ENCODE assay signal across 16 cellular contexts in genomic region chr2:218298314-218298875, GRCh38. TPM values are rescaled to one million over a fixed set of nuclear protein-coding genes. Genes with fewer than 3 reads are reported as not detected.
A peak's percentile ranks its signal among the peaks of the same experiment; 100 is the strongest.
DNase-seq lines count a peak whose midpoint lies in the region; ATAC-seq, FAIRE-seq and TF ChIP-seq lines count a peak whose summit lies in the region.
"Had no signal": no experiment of that assay in that cellular context is flagged by ENCODE, and none has a peak within 500 bp of the region (broad histone marks: within the 10 kb centered on the region; RNA-seq: fewer than 3 reads in every experiment).

No MANE protein-coding gene starts in this region.

- 0 out of 2 replicates have a peak overlapping the region, but pooled peaks have one; percentile 25 for H2AFZ ChIP-seq in PC-3 (ENCODE audit: low read length)
- H2AFZ ChIP-seq in endothelial cell of umbilical vein (ENCODE audit: low read depth, low read length) = peak overlapping the region; percentile 67

- no peak overlapping the region for H2BK120ac ChIP-seq in mesendoderm (ENCODE audit: low read depth, low read length)

- no peak overlapping the region for H3K18ac ChIP-seq in mesendoderm (ENCODE audit: low read length)

- H3K4me2 ChIP-seq in PC-3 (ENCODE audit: low read length) (no peak overlapping the region), endothelial cell of umbilical vein (ENCODE audit: insufficient read depth, low read length) (no peak overlapping the region), mesendoderm (ENCODE audit: low read length) (no peak overlapping the region)

- H3K9me1 ChIP-seq in endothelial cell of umbilical vein (replicated peaks; ENCODE audit: control insufficient read depth, extremely low read depth, insufficient read depth, low read length) = no peaks in the 10 kb centered on the region

- H3F3A ChIP-seq in PC-3 (ENCODE audit: low read length, unreplicated experiment) = no peaks in the 10 kb centered on the region

- dilution Hi-C loops in endothelial cell of umbilical vein (cut with MboI; ENCODE audit: extremely low pct_ligation_motif_present, low sequenced_read_pairs) = no loop called here

- peak overlapping the region; percentile 27 for H3K56ac ChIP-seq in mesendoderm (ENCODE audit: low read length)

- H3K27ac ChIP-seq in PC-3 (ENCODE audit: low read length) = no peak overlapping the region
- peak overlapping the region; percentile 21 for H3K27ac ChIP-seq in endothelial cell of umbilical vein (ENCODE audit: insufficient read depth, low read depth, low read length)
- no peak overlapping the region for H3K27ac ChIP-seq in mesendoderm (ENCODE audit: low read depth, low read length)
- H3K27ac ChIP-seq in substantia nigra (ENCODE audit: low read depth, low read length, poor library complexity, severe bottlenecking) = peak overlapping the region; percentile 84
- H3K27ac ChIP-seq: gastroesophageal sphincter, SJSA1 had no signal

- CTCF ChIA-PET in PC-3 (lab: Charles Lee) (interaction anchor here (0.6 to 1.2 kb wide), 2 partner anchors 25 to 64 kb away, joined by 3 to 4 read pairs; no protein-coding TSS in a partner anchor), endothelial cell of umbilical vein (lab: Charles Lee) (interaction anchor here (0.9 to 12.1 kb wide), 4 partner anchors 11 to 97 kb away, joined by 6 to 178 read pairs (median 26); partner anchors contain the start of gene CATIP)

- H2BK15ac ChIP-seq in mesendoderm (replicated peaks; ENCODE audit: low read depth) = no peak overlapping the region

- TF ChIP-seq CTCF in PC-3 (conservative IDR thresholded peaks at IDR 0.05; ENCODE audit: low read depth, low read length) (no peak), endothelial cell of umbilical vein (IDR thresholded peaks at IDR 0.05; ENCODE audit: extremely low read depth in 1 of 2, insufficient read depth in 1 of 2, low read depth in 1 of 2, low read length in 2 of 2) (no peak)

- H3K9ac ChIP-seq in PC-3 (ENCODE audit: low read length) (no peak overlapping the region), endothelial cell of umbilical vein (replicated peaks; ENCODE audit: extremely low read depth, insufficient read depth, low read length) (no peak overlapping the region), mesendoderm (ENCODE audit: low read length) (no peak overlapping the region)

- TF ChIP-seq POLR2A in endothelial cell of umbilical vein (IDR thresholded peaks at IDR 0.05; ENCODE audit: low read depth, low read length) = no peak

- H3K4me3 ChIP-seq in PC-3 (ENCODE audit: low read length) (no peak overlapping the region), endothelial cell of umbilical vein (replicated peaks in 1 of 3; ENCODE audit: insufficient read depth in 1 of 3, low read depth in 1 of 3, low read length in 3 of 3) (no peak overlapping the region), mesendoderm (ENCODE audit: low read length) (no peak overlapping the region)
- H3K4me3 ChIP-seq: gastroesophageal sphincter, SJSA1 had no signal

- H3K9me2 ChIP-seq in PC-3 (replicated peaks; ENCODE audit: low read length) = no peaks in the 10 kb centered on the region

- ATAC-seq in PC-3 (no peak), HG03196 (IDR thresholded peaks at IDR 0.05; ENCODE audit: unreplicated experiment) (no peak)
- ATAC-seq: gastroesophageal sphincter; natural killer cell treated with Interleukin-12 subunit alpha and Interleukin-12 subunit beta and Interleukin-15 and Interleukin-18, amount 100 ng/mL, for 72 hours had no signal

- BruUV-seq in PC-3 (replicated peaks; lab: Mats Ljungman, UMichigan) = no TSS peak
- BruUV-seq in endothelial cell of umbilical vein (replicated peaks; lab: Mats Ljungman, UMichigan) = no TSS peak

- no peak overlapping the region for H2BK5ac ChIP-seq in mesendoderm (ENCODE audit: low read length)

- no peak for FAIRE-seq in endothelial cell of umbilical vein (lab: Jason Lieb, UNC)
- FAIRE-seq: islet of Langerhans had no signal

- DNase-seq in PC-3 (no peak), endothelial cell of umbilical vein (ENCODE audit: low read depth, low spot score) (no peak), mesendoderm (no peak), substantia nigra (lab: John Stamatoyannopoulos, UW) (peak in 29 of 49 donors; percentile 7 to 70 (median 26)), D341Med (ENCODE audit: low spot score) (no peak), cerebellum (ENCODE audit: low spot score) (no peak), NCI-H2029 (lab: John Stamatoyannopoulos, UW) (no peak)
- DNase-seq: activated CD4-positive, alpha-beta memory T cell treated with anti-CD3 and anti-CD28 coated beads, Interleukin-2, amount 10 ng/mL, durations not matched to agents 7 days and 5 days; AML-193; effector CD4-positive, alpha-beta T cell had no signal

- H3K4ac ChIP-seq in mesendoderm (ENCODE audit: low read depth, low read length) = no peak overlapping the region

- H4K20me1 ChIP-seq in PC-3 (ENCODE audit: low read length) = no peaks in the 10 kb centered on the region
- no peaks in the 10 kb centered on the region for H4K20me1 ChIP-seq in endothelial cell of umbilical vein (replicated peaks; ENCODE audit: control insufficient read depth, extremely low read depth, insufficient read depth, low read length)

- H3K4me1 ChIP-seq in PC-3 (ENCODE audit: insufficient read depth, low read length) (peaks cover 20% of the 10 kb centered on the region), endothelial cell of umbilical vein (ENCODE audit: control insufficient read depth, extremely low read depth, insufficient read depth, low read length) (peaks cover 26% of the 10 kb centered on the region), mesendoderm (ENCODE audit: control insufficient read depth, low read depth, low read length) (no peaks in the 10 kb centered on the region)
- H3K4me1 ChIP-seq: SJSA1 had no signal

- H2AK5ac ChIP-seq in mesendoderm (ENCODE audit: low read length) = no peak overlapping the region

- H4K8ac ChIP-seq in mesendoderm (ENCODE audit: low read depth, low read length) = no peak overlapping the region

- H3K23ac ChIP-seq in mesendoderm (ENCODE audit: low read length) = no peak overlapping the region

- no CpG with 5 or more reads among the region's 6 CpGs for WGBS in mesendoderm (ENCODE audit: extremely low coverage, insufficient coverage, low lambda C conversion rate)

- H3K79me2 ChIP-seq in PC-3 (ENCODE audit: low read length) (no peaks in the 10 kb centered on the region), endothelial cell of umbilical vein (ENCODE audit: control insufficient read depth, insufficient read depth, low read length) (no peaks in the 10 kb centered on the region), mesendoderm (ENCODE audit: control insufficient read depth, insufficient read depth, low read length) (no peaks in the 10 kb centered on the region)

- POLR2A ChIA-PET in PC-3 (lab: Charles Lee; ENCODE audit: unreplicated experiment) (interaction anchor here (0.6 kb wide), 1 partner anchor 110 kb away, joined by 3 read pairs; no protein-coding TSS in a partner anchor), endothelial cell of umbilical vein (lab: Charles Lee) (no interaction called here)

- intact Hi-C loops in PC-3 (cut with micrococcal nuclease) (no loop called here), endothelial cell of umbilical vein (cut with micrococcal nuclease) (no loop called here)

- H3K36me3 ChIP-seq in PC-3 (ENCODE audit: low read depth, low read length) (no peaks in the 10 kb centered on the region), endothelial cell of umbilical vein (ENCODE audit: control insufficient read depth in 2 of 2, extremely low read depth in 1 of 2, insufficient read depth in 2 of 2, low read length in 2 of 2) (no peaks in the 10 kb centered on the region), mesendoderm (ENCODE audit: control insufficient read depth, insufficient read depth, low read length) (no peaks in the 10 kb centered on the region)
- H3K36me3 ChIP-seq: gastroesophageal sphincter, SJSA1 had no signal

- H3K27me3 ChIP-seq in PC-3 (ENCODE audit: low read length) (no peaks in the 10 kb centered on the region), endothelial cell of umbilical vein (ENCODE audit: control insufficient read depth in 2 of 2, insufficient read depth in 2 of 2, low read length in 2 of 2) (no peaks in the 10 kb centered on the region), mesendoderm (ENCODE audit: insufficient read depth, low read length, poor library complexity) (no peaks in the 10 kb centered on the region)
- H3K27me3 ChIP-seq: gastroesophageal sphincter, SJSA1 had no signal

- no peaks in the 10 kb centered on the region for H3K79me1 ChIP-seq in mesendoderm (ENCODE audit: low read length)

- H4K5ac ChIP-seq in mesendoderm (ENCODE audit: low read length) = no peak overlapping the region

- H3K9me3 ChIP-seq in PC-3 (ENCODE audit: low read length) (no peaks in the 10 kb centered on the region), endothelial cell of umbilical vein (replicated peaks; ENCODE audit: control insufficient read depth, insufficient read depth, low read length) (no peaks in the 10 kb centered on the region)
- H3K9me3 ChIP-seq: gastroesophageal sphincter, SJSA1 had no signal

RNA-seq across cellular contexts. Expression of gene TMBIM1, which starts 6.1 kb away (rescaled TPM):
- 42.8 and 45.0 TPM in 2 replicates for total RNA-seq in PC-3 (2014; rRNA removed)
- 141 and 159 TPM in 2 replicates for total RNA-seq in endothelial cell of umbilical vein
- 229 and 243 TPM in 2 replicates for polyA plus RNA-seq in endothelial cell of umbilical vein
- polyA plus RNA-seq in endothelial cell of umbilical vein (2011; cell fraction: cytosol; rRNA removed) = 146 and 160 TPM in 2 replicates
- 128 and 161 TPM in 2 replicates for polyA plus RNA-seq in endothelial cell of umbilical vein (2011; cell fraction: nucleus; rRNA removed)
- 198 and 248 TPM in 2 replicates for polyA plus RNA-seq in endothelial cell of umbilical vein (2012)
- polyA minus RNA-seq in endothelial cell of umbilical vein = 226 and 287 TPM in 2 replicates
- 8.9 TPM for polyA minus RNA-seq in endothelial cell of umbilical vein (2011; cell fraction: cytosol; rRNA and poly(A)+ RNA removed)
- polyA minus RNA-seq in endothelial cell of umbilical vein (2011; cell fraction: nucleus; rRNA and poly(A)+ RNA removed) = 44.2 and 57.5 TPM in 2 replicates
- 20.7 TPM for polyA plus RNA-seq in mesendoderm (2013, experiment 1 of 2)
- 17.9 TPM for polyA plus RNA-seq in mesendoderm (2013, experiment 2 of 2)
- total RNA-seq in cerebellum = 10.7 TPM

RNA-seq across cellular contexts. Expression of gene PNKD, which starts 28.1 kb away (rescaled TPM):
- total RNA-seq in PC-3 (2014; rRNA removed) = 95.5 and 97.7 TPM in 2 replicates
- total RNA-seq in endothelial cell of umbilical vein = 56.1 and 56.6 TPM in 2 replicates
- polyA plus RNA-seq in endothelial cell of umbilical vein = 88.3 and 98.9 TPM in 2 replicates
- 81.0 and 85.8 TPM in 2 replicates for polyA plus RNA-seq in endothelial cell of umbilical vein (2011; cell fraction: cytosol; rRNA removed)
- polyA plus RNA-seq in endothelial cell of umbilical vein (2011; cell fraction: nucleus; rRNA removed) = 38.6 and 41.8 TPM in 2 replicates
- 67.0 and 68.1 TPM in 2 replicates for polyA plus RNA-seq in endothelial cell of umbilical vein (2012)
- 27.1 and 28.2 TPM in 2 replicates for polyA minus RNA-seq in endothelial cell of umbilical vein
- 10.1 TPM for polyA minus RNA-seq in endothelial cell of umbilical vein (2011; cell fraction: cytosol; rRNA and poly(A)+ RNA removed)
- polyA minus RNA-seq in endothelial cell of umbilical vein (2011; cell fraction: nucleus; rRNA and poly(A)+ RNA removed) = 7.1 and 10.4 TPM in 2 replicates
- polyA plus RNA-seq in mesendoderm (2013, experiment 1 of 2) = 36.7 TPM
- polyA plus RNA-seq in mesendoderm (2013, experiment 2 of 2) = 36.3 TPM
- total RNA-seq in cerebellum = 12.2 TPM

RNA-seq across cellular contexts. Expression of gene AAMP, which starts 28.5 kb away (rescaled TPM):
- total RNA-seq in PC-3 (2014; rRNA removed) (272 and 312 TPM in 2 replicates), endothelial cell of umbilical vein (59.7 and 69.3 TPM in 2 replicates), cerebellum (52.1 TPM)
- 84.4 and 99.0 TPM in 2 replicates for polyA plus RNA-seq in endothelial cell of umbilical vein
- polyA plus RNA-seq in endothelial cell of umbilical vein (2011; cell fraction: cytosol; rRNA removed) = 75.4 and 77.0 TPM in 2 replicates
- polyA plus RNA-seq in endothelial cell of umbilical vein (2011; cell fraction: nucleus; rRNA removed) = 106 and 107 TPM in 2 replicates
- 61.2 and 63.0 TPM in 2 replicates for polyA plus RNA-seq in endothelial cell of umbilical vein (2012)
- polyA minus RNA-seq in endothelial cell of umbilical vein = 44.1 and 48.6 TPM in 2 replicates
- polyA minus RNA-seq in endothelial cell of umbilical vein (2011; cell fraction: cytosol; rRNA and poly(A)+ RNA removed) = 29.8 TPM
- 18.0 and 19.7 TPM in 2 replicates for polyA minus RNA-seq in endothelial cell of umbilical vein (2011; cell fraction: nucleus; rRNA and poly(A)+ RNA removed)
- polyA plus RNA-seq in mesendoderm (2013, experiment 1 of 2) = 63.9 TPM
- 62.4 TPM for polyA plus RNA-seq in mesendoderm (2013, experiment 2 of 2)

RNA-seq across cellular contexts. Expression of gene GPBAR1, which starts 37.6 kb away (rescaled TPM):
- total RNA-seq in PC-3 (2014; rRNA removed) = 0.18 TPM in 1 of 2 replicates, not detected in the other
- 0.60 and 0.75 TPM in 2 replicates for total RNA-seq in endothelial cell of umbilical vein
- polyA plus RNA-seq in endothelial cell of umbilical vein = 0.14 TPM in 2 replicates
- 0.03 and 0.20 TPM in 2 replicates for polyA plus RNA-seq in endothelial cell of umbilical vein (2011; cell fraction: cytosol; rRNA removed)
- polyA plus RNA-seq in endothelial cell of umbilical vein (2011; cell fraction: nucleus; rRNA removed) = 0.53 and 0.60 TPM in 2 replicates
- 0.15 and 0.25 TPM in 2 replicates for polyA plus RNA-seq in endothelial cell of umbilical vein (2012)
- polyA minus RNA-seq in endothelial cell of umbilical vein = 0.57 and 0.61 TPM in 2 replicates
- not detected for polyA minus RNA-seq in endothelial cell of umbilical vein (2011; cell fraction: cytosol; rRNA and poly(A)+ RNA removed)
- polyA minus RNA-seq in endothelial cell of umbilical vein (2011; cell fraction: nucleus; rRNA and poly(A)+ RNA removed) = 0.72 and 1.3 TPM in 2 replicates
- polyA plus RNA-seq in mesendoderm (2013, experiment 1 of 2) = 0.10 TPM
- polyA plus RNA-seq in mesendoderm (2013, experiment 2 of 2) = 0.13 TPM
- total RNA-seq in cerebellum = 0.18 TPM

RNA-seq across cellular contexts. Expression of gene CATIP, which starts 58.3 kb away (rescaled TPM):
- not detected in 2 replicates for total RNA-seq in PC-3 (2014; rRNA removed)
- not detected in 2 replicates for total RNA-seq in endothelial cell of umbilical vein
- not detected in 2 replicates for polyA plus RNA-seq in endothelial cell of umbilical vein
- not detected in 2 replicates for polyA plus RNA-seq in endothelial cell of umbilical vein (2011; cell fraction: cytosol; rRNA removed)
- polyA plus RNA-seq in endothelial cell of umbilical vein (2011; cell fraction: nucleus; rRNA removed) = not detected in 2 replicates
- not detected in 2 replicates for polyA plus RNA-seq in endothelial cell of umbilical vein (2012)
- not detected in 2 replicates for polyA minus RNA-seq in endothelial cell of umbilical vein
- not detected for polyA minus RNA-seq in endothelial cell of umbilical vein (2011; cell fraction: cytosol; rRNA and poly(A)+ RNA removed)
- not detected in 2 replicates for polyA minus RNA-seq in endothelial cell of umbilical vein (2011; cell fraction: nucleus; rRNA and poly(A)+ RNA removed)
- not detected for polyA plus RNA-seq in mesendoderm (2013, experiment 1 of 2)
- polyA plus RNA-seq in mesendoderm (2013, experiment 2 of 2) = not detected
- total RNA-seq in cerebellum = 1.2 TPM
- total RNA-seq: activated CD4-positive, alpha-beta memory T cell treated with anti-CD3 and anti-CD28 coated beads, Interleukin-2, amount 10 ng/mL, durations not matched to agents 7 days and 5 days; gastroesophageal sphincter; M059J; natural killer cell treated with Interleukin-12 subunit alpha and Interleukin-12 subunit beta and Interleukin-15 and Interleukin-18, amount 100 ng/mL, for 72 hours; SJSA1 had no signal

Comparison
In these comparisons a context has a peak if more than half of its experiments do, and no peak if none do; other contexts are left out.
1. DNase-seq: peak in substantia nigra (29 of 49); none in PC-3 (single experiment), endothelial cell of umbilical vein (single experiment), mesendoderm (single experiment), D341Med (single experiment), cerebellum (single experiment) and NCI-H2029 (single experiment).
2. H3K27ac ChIP-seq: peak in endothelial cell of umbilical vein (single experiment) and substantia nigra (single experiment); none in PC-3 (single experiment) and mesendoderm (single experiment).